ENCODE assay signal across 1 cellular context in the genomic region with DNA sequence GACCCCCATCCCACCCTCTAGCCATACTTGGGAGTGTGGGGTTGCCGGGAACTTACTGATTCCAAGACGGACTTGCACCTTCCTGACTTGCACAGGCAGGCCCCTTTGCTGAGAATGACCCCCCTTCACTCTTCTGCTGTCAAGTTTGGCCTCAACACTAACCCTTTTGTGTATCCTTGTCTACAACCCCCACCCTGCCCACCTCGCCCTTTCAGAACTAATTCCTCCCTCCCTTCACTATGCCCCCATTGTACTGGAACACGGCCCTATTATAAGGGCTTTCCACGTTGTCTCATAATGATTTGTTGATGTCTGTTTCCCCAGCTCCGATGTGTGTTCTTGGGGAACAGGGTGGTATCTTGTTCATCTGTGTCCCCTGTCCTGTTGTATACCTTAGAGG.
TF ChIP-seq lines count a peak whose summit lies in the region.

No MANE protein-coding gene starts in this region.

TF ChIP-seq in GM23338, 12 proteins besides CTCF, POLR2A, EP300 and RAD21 (continued from another document):
- TF ChIP-seq, protein P1, sequence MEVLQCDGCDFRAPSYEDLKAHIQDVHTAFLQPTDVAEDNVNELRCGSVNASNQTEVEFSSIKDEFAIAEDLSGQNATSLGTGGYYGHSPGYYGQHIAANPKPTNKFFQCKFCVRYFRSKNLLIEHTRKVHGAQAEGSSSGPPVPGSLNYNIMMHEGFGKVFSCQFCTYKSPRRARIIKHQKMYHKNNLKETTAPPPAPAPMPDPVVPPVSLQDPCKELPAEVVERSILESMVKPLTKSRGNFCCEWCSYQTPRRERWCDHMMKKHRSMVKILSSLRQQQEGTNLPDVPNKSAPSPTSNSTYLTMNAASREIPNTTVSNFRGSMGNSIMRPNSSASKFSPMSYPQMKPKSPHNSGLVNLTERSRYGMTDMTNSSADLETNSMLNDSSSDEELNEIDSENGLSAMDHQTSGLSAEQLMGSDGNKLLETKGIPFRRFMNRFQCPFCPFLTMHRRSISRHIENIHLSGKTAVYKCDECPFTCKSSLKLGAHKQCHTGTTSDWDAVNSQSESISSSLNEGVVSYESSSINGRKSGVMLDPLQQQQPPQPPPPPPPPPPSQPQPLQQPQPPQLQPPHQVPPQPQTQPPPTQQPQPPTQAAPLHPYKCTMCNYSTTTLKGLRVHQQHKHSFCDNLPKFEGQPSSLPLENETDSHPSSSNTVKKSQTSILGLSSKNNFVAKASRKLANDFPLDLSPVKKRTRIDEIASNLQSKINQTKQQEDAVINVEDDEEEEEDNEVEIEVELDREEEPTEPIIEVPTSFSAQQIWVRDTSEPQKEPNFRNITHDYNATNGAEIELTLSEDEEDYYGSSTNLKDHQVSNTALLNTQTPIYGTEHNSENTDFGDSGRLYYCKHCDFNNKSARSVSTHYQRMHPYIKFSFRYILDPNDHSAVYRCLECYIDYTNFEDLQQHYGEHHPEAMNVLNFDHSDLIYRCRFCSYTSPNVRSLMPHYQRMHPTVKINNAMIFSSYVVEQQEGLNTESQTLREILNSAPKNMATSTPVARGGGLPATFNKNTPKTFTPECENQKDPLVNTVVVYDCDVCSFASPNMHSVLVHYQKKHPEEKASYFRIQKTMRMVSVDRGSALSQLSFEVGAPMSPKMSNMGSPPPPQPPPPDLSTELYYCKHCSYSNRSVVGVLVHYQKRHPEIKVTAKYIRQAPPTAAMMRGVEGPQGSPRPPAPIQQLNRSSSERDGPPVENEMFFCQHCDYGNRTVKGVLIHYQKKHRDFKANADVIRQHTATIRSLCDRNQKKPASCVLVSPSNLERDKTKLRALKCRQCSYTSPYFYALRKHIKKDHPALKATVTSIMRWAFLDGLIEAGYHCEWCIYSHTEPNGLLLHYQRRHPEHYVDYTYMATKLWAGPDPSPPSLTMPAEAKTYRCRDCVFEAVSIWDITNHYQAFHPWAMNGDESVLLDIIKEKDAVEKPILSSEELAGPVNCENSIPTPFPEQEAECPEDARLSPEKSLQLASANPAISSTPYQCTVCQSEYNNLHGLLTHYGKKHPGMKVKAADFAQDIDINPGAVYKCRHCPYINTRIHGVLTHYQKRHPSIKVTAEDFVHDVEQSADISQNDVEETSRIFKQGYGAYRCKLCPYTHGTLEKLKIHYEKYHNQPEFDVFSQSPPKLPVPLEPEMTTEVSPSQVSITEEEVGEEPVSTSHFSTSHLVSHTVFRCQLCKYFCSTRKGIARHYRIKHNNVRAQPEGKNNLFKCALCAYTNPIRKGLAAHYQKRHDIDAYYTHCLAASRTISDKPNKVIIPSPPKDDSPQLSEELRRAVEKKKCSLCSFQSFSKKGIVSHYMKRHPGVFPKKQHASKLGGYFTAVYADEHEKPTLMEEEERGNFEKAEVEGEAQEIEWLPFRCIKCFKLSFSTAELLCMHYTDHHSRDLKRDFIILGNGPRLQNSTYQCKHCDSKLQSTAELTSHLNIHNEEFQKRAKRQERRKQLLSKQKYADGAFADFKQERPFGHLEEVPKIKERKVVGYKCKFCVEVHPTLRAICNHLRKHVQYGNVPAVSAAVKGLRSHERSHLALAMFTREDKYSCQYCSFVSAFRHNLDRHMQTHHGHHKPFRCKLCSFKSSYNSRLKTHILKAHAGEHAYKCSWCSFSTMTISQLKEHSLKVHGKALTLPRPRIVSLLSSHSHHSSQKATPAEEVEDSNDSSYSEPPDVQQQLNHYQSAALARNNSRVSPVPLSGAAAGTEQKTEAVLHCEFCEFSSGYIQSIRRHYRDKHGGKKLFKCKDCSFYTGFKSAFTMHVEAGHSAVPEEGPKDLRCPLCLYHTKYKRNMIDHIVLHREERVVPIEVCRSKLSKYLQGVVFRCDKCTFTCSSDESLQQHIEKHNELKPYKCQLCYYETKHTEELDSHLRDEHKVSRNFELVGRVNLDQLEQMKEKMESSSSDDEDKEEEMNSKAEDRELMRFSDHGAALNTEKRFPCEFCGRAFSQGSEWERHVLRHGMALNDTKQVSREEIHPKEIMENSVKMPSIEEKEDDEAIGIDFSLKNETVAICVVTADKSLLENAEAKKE (CRISPR knock-in tag; IDR thresholded peaks at IDR 0.05): no peak
